In genomic region chr3:121736112-121736511, GRCh38 we compare ENCODE assay signal across 18 cellular contexts. TPM values are rescaled to one million over a fixed set of nuclear protein-coding genes. Genes with fewer than 3 reads are reported as not detected.
DNase-seq lines count a peak whose midpoint lies in the region; ATAC-seq, FAIRE-seq and TF ChIP-seq lines count a peak whose summit lies in the region.
"Had no signal": no experiment of that assay in that cellular context is flagged by ENCODE, and none has a peak within 500 bp of the region (broad histone marks: within the 10 kb centered on the region; RNA-seq: fewer than 3 reads in every experiment).

No MANE protein-coding gene starts in this region.

- TF ChIP-seq POLR2A in prostate gland (IDR thresholded peaks at IDR 0.05) (no peak), esophagus squamous epithelium (IDR thresholded peaks at IDR 0.05) (no peak)

- intact Hi-C loops in prostate gland (cut with DNase I) (no loop called here), esophagus squamous epithelium (cut with DNase I) (no loop called here)

- no peak for DNase-seq in activated CD8-positive, alpha-beta memory T cell treated with anti-CD3 and anti-CD28 coated beads, Interleukin-2, amount 10 ng/mL, durations not matched to agents 7 days and 5 days
- DNase-seq in activated CD8-positive, alpha-beta memory T cell treated with anti-CD3 and anti-CD28 coated beads for 24 hours, result no peak
- DNase-seq in LHCN-M2 (ENCODE audit: low read depth), result peak; percentile 27
- peak; percentile 46 for DNase-seq in bronchial epithelial cell (ENCODE audit: low read depth)
- no peak for DNase-seq in stimulated activated effector memory CD8-positive, alpha-beta T cell treated with anti-CD3 and anti-CD28 coated beads, Interleukin-12 subunit alpha, Interleukin-12 subunit beta, amount 100 ng/mL, for 72 hours (ENCODE audit: low spot score in 2 of 2)
- DNase-seq in prostate gland (ENCODE audit: low spot score), result no peak
- no peak for DNase-seq in esophagus squamous epithelium (lab: John Stamatoyannopoulos, UW)
- no peak for DNase-seq in T-cell
- DNase-seq: ACHN; activated CD4-positive, CD25-positive, alpha-beta regulatory T cell; DMS 273 treated with DMSO at 0.1 percent for 48 hours; NCI-H1417; NCI-H526; tibial artery had no signal

- H3K36me3 Mint-ChIP-seq in activated CD8-positive, alpha-beta memory T cell treated with anti-CD3 and anti-CD28 coated beads, Interleukin-2, amount 10 ng/mL, durations not matched to agents 7 days and 5 days, result peaks cover 23% of the 10 kb centered on the region
- H3K36me3 Mint-ChIP-seq in stimulated activated effector memory CD8-positive, alpha-beta T cell treated with anti-CD3 and anti-CD28 coated beads, Interleukin-12 subunit alpha, Interleukin-12 subunit beta, amount 100 ng/mL, for 72 hours, result peaks cover 6% of the 10 kb centered on the region
- H3K36me3 Mint-ChIP-seq in T-cell, result peaks cover 40% of the 10 kb centered on the region

- no peak for FAIRE-seq in bronchial epithelial cell (lab: Jason Lieb, UNC)
- FAIRE-seq: colon, endometrium had no signal

- no peak overlapping the region for H3K27ac Mint-ChIP-seq in activated CD8-positive, alpha-beta memory T cell treated with anti-CD3 and anti-CD28 coated beads, Interleukin-2, amount 10 ng/mL, durations not matched to agents 7 days and 5 days
- H3K27ac Mint-ChIP-seq in stimulated activated effector memory CD8-positive, alpha-beta T cell treated with anti-CD3 and anti-CD28 coated beads, Interleukin-12 subunit alpha, Interleukin-12 subunit beta, amount 100 ng/mL, for 72 hours, result peak overlapping the region; percentile 26
- H3K27ac Mint-ChIP-seq in T-cell, result no peak overlapping the region

- H3K27me3 Mint-ChIP-seq in activated CD8-positive, alpha-beta memory T cell treated with anti-CD3 and anti-CD28 coated beads, Interleukin-2, amount 10 ng/mL, durations not matched to agents 7 days and 5 days, result no peaks in the 10 kb centered on the region
- no peaks in the 10 kb centered on the region for H3K27me3 Mint-ChIP-seq in T-cell

- H3K27ac ChIP-seq in prostate gland, result no peak overlapping the region
- no peak overlapping the region for H3K27ac ChIP-seq in esophagus squamous epithelium
- H3K27ac ChIP-seq: tibial artery had no signal

- peak; percentile 42 for ATAC-seq in activated CD8-positive, alpha-beta memory T cell treated with anti-CD3 and anti-CD28 coated beads, Interleukin-2, amount 10 ng/mL, durations not matched to agents 7 days and 5 days
- peak; percentile 90 for ATAC-seq in stimulated activated effector memory CD8-positive, alpha-beta T cell treated with anti-CD3 and anti-CD28 coated beads, Interleukin-12 subunit alpha, Interleukin-12 subunit beta, amount 100 ng/mL, for 72 hours
- ATAC-seq in T-cell (replicated peaks in 1 of 4), result no peak

- H3K4me3 ChIP-seq in bronchial epithelial cell (ENCODE audit: low read depth, low read length), result no peak overlapping the region
- no peak overlapping the region for H3K4me3 ChIP-seq in prostate gland
- no peak overlapping the region for H3K4me3 ChIP-seq in esophagus squamous epithelium
- H3K4me3 ChIP-seq: tibial artery had no signal

- H3K4me1 ChIP-seq in prostate gland (replicated peaks), result peaks cover 6% of the 10 kb centered on the region
- peaks cover 0 to 17% (median 3%) of the 10 kb centered on the region in 3 donors for H3K4me1 ChIP-seq in esophagus squamous epithelium

- 94% methylated on average over 3 of the region's 3 CpGs for WGBS in prostate gland
- 77 to 80% methylated on average over 3 of the region's 3 CpGs for WGBS in esophagus squamous epithelium, 2 donors

- peaks cover 41% of the 10 kb centered on the region for H3K4me1 Mint-ChIP-seq in activated CD8-positive, alpha-beta memory T cell treated with anti-CD3 and anti-CD28 coated beads, Interleukin-2, amount 10 ng/mL, durations not matched to agents 7 days and 5 days
- H3K4me1 Mint-ChIP-seq in stimulated activated effector memory CD8-positive, alpha-beta T cell treated with anti-CD3 and anti-CD28 coated beads, Interleukin-12 subunit alpha, Interleukin-12 subunit beta, amount 100 ng/mL, for 72 hours, result peaks cover 52% of the 10 kb centered on the region
- peaks cover 54 to 66% (median 60%) of the 10 kb centered on the region in 3 donors for H3K4me1 Mint-ChIP-seq in T-cell

- H3K9me3 ChIP-seq in prostate gland (no peaks in the 10 kb centered on the region), esophagus squamous epithelium (no peaks in the 10 kb centered on the region)
- H3K9me3 ChIP-seq: tibial artery had no signal

- TF ChIP-seq CTCF in bronchial epithelial cell (IDR thresholded peaks at IDR 0.05; ENCODE audit: insufficient read depth, low read length, severe bottlenecking), result no peak
- no peak for TF ChIP-seq CTCF in prostate gland (IDR thresholded peaks at IDR 0.05)
- no peak for TF ChIP-seq CTCF in esophagus squamous epithelium (IDR thresholded peaks at IDR 0.05)

- POLR2A ChIA-PET in T-cell (lab: Charles Lee), result interaction anchor here in 1 of 2 donors (0.7 kb wide), 1 partner anchor 9 kb away, joined by 3 read pairs; no protein-coding TSS in a partner anchor

- H3K4me3 Mint-ChIP-seq in activated CD8-positive, alpha-beta memory T cell treated with anti-CD3 and anti-CD28 coated beads, Interleukin-2, amount 10 ng/mL, durations not matched to agents 7 days and 5 days, result no peak overlapping the region
- peak overlapping the region; percentile 5 for H3K4me3 Mint-ChIP-seq in stimulated activated effector memory CD8-positive, alpha-beta T cell treated with anti-CD3 and anti-CD28 coated beads, Interleukin-12 subunit alpha, Interleukin-12 subunit beta, amount 100 ng/mL, for 72 hours
- H3K4me3 Mint-ChIP-seq in T-cell, result no peak overlapping the region
- H3K4me3 Mint-ChIP-seq: CD14-positive monocyte, nephron had no signal

- CTCF ChIA-PET in activated CD8-positive, alpha-beta memory T cell treated with anti-CD3 and anti-CD28 coated beads, Interleukin-2, amount 10 ng/mL, durations not matched to agents 7 days and 5 days (lab: Charles Lee), result no interaction called here
- CTCF ChIA-PET in T-cell (lab: Charles Lee), result interaction anchor here in 1 of 2 donors (0.6 kb wide), 1 partner anchor 21 kb away, joined by 6 read pairs; no protein-coding TSS in a partner anchor

- H3K27me3 ChIP-seq in bronchial epithelial cell (ENCODE audit: control insufficient read depth, insufficient read depth, low read length), result no peaks in the 10 kb centered on the region
- no peaks in the 10 kb centered on the region for H3K27me3 ChIP-seq in prostate gland (replicated peaks; ENCODE audit: insufficient read depth)
- no peaks in the 10 kb centered on the region for H3K27me3 ChIP-seq in esophagus squamous epithelium
- H3K27me3 ChIP-seq: tibial artery had no signal

- no peaks in the 10 kb centered on the region for H3K9me3 Mint-ChIP-seq in activated CD8-positive, alpha-beta memory T cell treated with anti-CD3 and anti-CD28 coated beads, Interleukin-2, amount 10 ng/mL, durations not matched to agents 7 days and 5 days (ENCODE audit: low read depth)
- H3K9me3 Mint-ChIP-seq in stimulated activated effector memory CD8-positive, alpha-beta T cell treated with anti-CD3 and anti-CD28 coated beads, Interleukin-12 subunit alpha, Interleukin-12 subunit beta, amount 100 ng/mL, for 72 hours, result no peaks in the 10 kb centered on the region
- H3K9me3 Mint-ChIP-seq in T-cell, result no peaks in the 10 kb centered on the region

- H3K36me3 ChIP-seq in bronchial epithelial cell (ENCODE audit: control insufficient read depth, insufficient read depth, low read length), result no peaks in the 10 kb centered on the region
- H3K36me3 ChIP-seq in prostate gland, result no peaks in the 10 kb centered on the region
- no peaks in the 10 kb centered on the region for H3K36me3 ChIP-seq in esophagus squamous epithelium
- H3K36me3 ChIP-seq: tibial artery had no signal

RNA-seq across cellular contexts. Expression of gene GOLGB1, which starts 13.4 kb away (rescaled TPM):
- total RNA-seq in activated CD8-positive, alpha-beta memory T cell treated with anti-CD3 and anti-CD28 coated beads, Interleukin-2, amount 10 ng/mL, durations not matched to agents 7 days and 5 days, result 10 to 100 TPM; 30.6 to 31.2 TPM
- total RNA-seq in LHCN-M2 (2014; rRNA removed) (17.4 and 23.1 TPM in 2 replicates), bronchial epithelial cell (30.0 and 45.2 TPM in 2 replicates), prostate gland (100 to 1,000 TPM in 1 of 2 donors, 10 to 100 TPM in 1; 80.3 to 102 TPM), esophagus squamous epithelium (10 to 100 TPM; 34.3 to 55.3 (median 37.1) TPM), T-cell (10 to 100 TPM; 33.5 to 47.0 (median 40.1) TPM)
- polyA plus RNA-seq in LHCN-M2 (2012), result 6.0 TPM

Comparison
In these comparisons a context has a peak if more than half of its experiments do, and no peak if none do; other contexts are left out.
1. ATAC-seq: peak in activated CD8-positive, alpha-beta memory T cell treated with anti-CD3 and anti-CD28 coated beads, Interleukin-2, amount 10 ng/mL, durations not matched to agents 7 days and 5 days (single experiment) and stimulated activated effector memory CD8-positive, alpha-beta T cell treated with anti-CD3 and anti-CD28 coated beads, Interleukin-12 subunit alpha, Interleukin-12 subunit beta, amount 100 ng/mL, for 72 hours (single experiment); none in T-cell (0 of 4).
2. DNase-seq: peak in LHCN-M2 (single experiment) and bronchial epithelial cell (single experiment); none in activated CD8-positive, alpha-beta memory T cell treated with anti-CD3 and anti-CD28 coated beads, Interleukin-2, amount 10 ng/mL, durations not matched to agents 7 days and 5 days (single experiment), activated CD8-positive, alpha-beta memory T cell treated with anti-CD3 and anti-CD28 coated beads for 24 hours (single experiment), stimulated activated effector memory CD8-positive, alpha-beta T cell treated with anti-CD3 and anti-CD28 coated beads, Interleukin-12 subunit alpha, Interleukin-12 subunit beta, amount 100 ng/mL, for 72 hours (0 of 2), prostate gland (single experiment), esophagus squamous epithelium (single experiment) and T-cell (0 of 34).